ENCODE assay signal across 18 cellular contexts in the genomic region with DNA sequence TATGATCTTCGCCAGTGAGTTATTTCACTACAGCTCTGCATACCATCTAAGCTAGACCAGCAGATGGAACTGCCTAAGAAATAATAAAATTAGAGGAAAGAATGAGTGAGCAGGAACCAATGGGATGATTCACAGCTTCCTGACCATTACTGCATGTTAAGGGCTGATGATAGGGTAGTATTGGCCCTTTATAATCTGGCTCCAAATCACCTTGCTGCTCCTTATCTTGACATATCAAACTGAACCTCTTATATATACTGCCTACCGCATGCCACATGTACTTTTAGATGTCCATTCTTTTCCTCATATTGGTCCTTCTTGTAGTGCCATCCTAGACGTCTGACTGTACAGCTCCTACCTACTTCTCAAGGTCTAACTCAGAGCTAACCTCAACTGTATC.
"Had no signal": no experiment of that assay in that cellular context is flagged by ENCODE, and none has a peak within 500 bp of the region (broad histone marks: within the 10 kb centered on the region; RNA-seq: fewer than 3 reads in every experiment).

No MANE protein-coding gene starts in this region.

- H3K4me1 ChIP-seq: right atrium auricular region, suprapubic skin had no signal

- H3K4me3 ChIP-seq: right atrium auricular region, suprapubic skin had no signal

- DNase-seq: activated CD4-positive, alpha-beta T cell treated with anti-CD3 and anti-CD28 coated beads, Interleukin-2, amount 10 ng/mL, durations not matched to agents 7 days and 5 days; activated naive CD4-positive, alpha-beta T cell; activated naive CD8-positive, alpha-beta T cell treated with anti-CD3 and anti-CD28 coated beads, Interleukin-2, amount 10 ng/mL, durations not matched to agents 7 days and 5 days; activated T-cell treated with anti-CD3 and anti-CD28 coated beads for 4 hours; endodermal cell; erythroblast; glutamatergic neuron; kidney glomerular epithelial cell; nephron progenitor cell; occipital lobe; small intestine; stimulated activated CD4-positive, alpha-beta T cell treated with anti-CD3 and anti-CD28 coated beads, Interleukin-4, amount 100 ng/mL, for 24 hours; stimulated activated naive CD4-positive, alpha-beta T cell treated with Interleukin-2 at 50 U/mL for 16 hours; trophoblast cell had no signal

- H3K27me3 ChIP-seq: right atrium auricular region, suprapubic skin had no signal

- H3K27ac Mint-ChIP-seq: activated CD4-positive, alpha-beta T cell treated with anti-CD3 and anti-CD28 coated beads, Interleukin-2, amount 10 ng/mL, durations not matched to agents 7 days and 5 days; activated naive CD8-positive, alpha-beta T cell treated with anti-CD3 and anti-CD28 coated beads, Interleukin-2, amount 10 ng/mL, durations not matched to agents 7 days and 5 days; endodermal cell; mesothelial cell of epicardium; nephron progenitor cell; T-helper 2 cell treated with Interferon-gamma antibody and Interleukin-4, amounts not matched to agents 5 μg/mL and 100 μg/mL, for 36 hours had no signal

- H3K36me3 Mint-ChIP-seq: mesothelial cell of epicardium had no signal

- H3K27me3 Mint-ChIP-seq: activated CD4-positive, alpha-beta T cell treated with anti-CD3 and anti-CD28 coated beads, Interleukin-2, amount 10 ng/mL, durations not matched to agents 7 days and 5 days; activated naive CD8-positive, alpha-beta T cell treated with anti-CD3 and anti-CD28 coated beads, Interleukin-2, amount 10 ng/mL, durations not matched to agents 7 days and 5 days had no signal

- H3K36me3 ChIP-seq: right atrium auricular region, suprapubic skin had no signal

- H3K9me3 Mint-ChIP-seq: endodermal cell, nephron progenitor cell had no signal

- H3K27ac ChIP-seq: right atrium auricular region, suprapubic skin had no signal

- H3K4me3 Mint-ChIP-seq: activated CD4-positive, alpha-beta T cell treated with anti-CD3 and anti-CD28 coated beads, Interleukin-2, amount 10 ng/mL, durations not matched to agents 7 days and 5 days; activated naive CD8-positive, alpha-beta T cell treated with anti-CD3 and anti-CD28 coated beads, Interleukin-2, amount 10 ng/mL, durations not matched to agents 7 days and 5 days; endodermal cell; mesothelial cell of epicardium; nephron progenitor cell; T-helper 2 cell treated with Interferon-gamma antibody and Interleukin-4, amounts not matched to agents 5 μg/mL and 100 μg/mL, for 36 hours had no signal

- H3K4me1 Mint-ChIP-seq: activated CD4-positive, alpha-beta T cell treated with anti-CD3 and anti-CD28 coated beads, Interleukin-2, amount 10 ng/mL, durations not matched to agents 7 days and 5 days; activated naive CD8-positive, alpha-beta T cell treated with anti-CD3 and anti-CD28 coated beads, Interleukin-2, amount 10 ng/mL, durations not matched to agents 7 days and 5 days; endodermal cell; mesothelial cell of epicardium; nephron progenitor cell had no signal

- H3K9me3 ChIP-seq: right atrium auricular region, suprapubic skin had no signal
